20 cellular contexts compared by ENCODE assay signal in genomic region chr2:30470426-30470825, GRCh38.
"Had no signal": no experiment of that assay in that cellular context is flagged by ENCODE, and none has a peak within 500 bp of the region (broad histone marks: within the 10 kb centered on the region; RNA-seq: fewer than 3 reads in every experiment).

No MANE protein-coding gene starts in this region.

- H3K27me3 Mint-ChIP-seq: natural killer cell treated with Interleukin-12 subunit alpha and Interleukin-12 subunit beta and Interleukin-15 and Interleukin-18, amount 100 ng/mL, for 72 hours; progenitor cell of endocrine pancreas had no signal

- H3K27ac Mint-ChIP-seq: neural progenitor cell, progenitor cell of endocrine pancreas had no signal

- H3K4me1 ChIP-seq: neural progenitor cell had no signal

- H3K27ac ChIP-seq: epithelial cell of prostate, esophagus muscularis mucosa, heart left ventricle, neural progenitor cell, pancreas had no signal

- H3K4me1 Mint-ChIP-seq: neural progenitor cell had no signal

- H3K36me3 ChIP-seq: esophagus muscularis mucosa, heart left ventricle, neural progenitor cell, pancreas had no signal

- H3K4me3 ChIP-seq: esophagus muscularis mucosa, heart left ventricle, lung, neural progenitor cell, pancreas, smooth muscle cell had no signal

- H3K9me3 ChIP-seq: pancreas had no signal

- DNase-seq: effector memory CD4-positive, alpha-beta T cell; foreskin melanocyte; heart left ventricle; hippocampal formation; left colon; left ventricle myocardium superior; mesenchymal stem cell; midbrain; occipital lobe; pancreas; right cardiac atrium; stimulated activated CD4-positive, alpha-beta T cell treated with anti-CD3 and anti-CD28 coated beads, Interleukin-2, amount 100 ng/mL, for 48 hours; stimulated activated naive CD4-positive, alpha-beta T cell treated with Interleukin-2 at 50 U/mL for 16 hours had no signal

- H3K27me3 ChIP-seq: esophagus muscularis mucosa, heart left ventricle, neural progenitor cell, pancreas had no signal

- ATAC-seq: heart left ventricle, left colon, left ventricle myocardium superior, pancreas, right cardiac atrium had no signal

- FAIRE-seq: pancreas had no signal

- H3K4me3 Mint-ChIP-seq: natural killer cell treated with Interleukin-12 subunit alpha and Interleukin-12 subunit beta and Interleukin-15 and Interleukin-18, amount 100 ng/mL, for 72 hours; neural progenitor cell had no signal
